11 cellular contexts compared by ENCODE assay signal in genomic region chr12:46357438-46358324, GRCh38. TPM values are rescaled to one million over a fixed set of nuclear protein-coding genes. Genes with fewer than 3 reads are reported as not detected.
DNase-seq lines count a peak whose midpoint lies in the region; TF ChIP-seq lines count a peak whose summit lies in the region.
"Had no signal": no experiment of that assay in that cellular context is flagged by ENCODE, and none has a peak within 500 bp of the region (broad histone marks: within the 10 kb centered on the region; RNA-seq: fewer than 3 reads in every experiment).

No MANE protein-coding gene starts in this region.

- no TSS peak for BruUV-seq in PC-9 (replicated peaks; lab: Mats Ljungman, UMichigan)

- H3K9me3 ChIP-seq in PC-9 (ENCODE audit: insufficient read depth, low read depth) = no peaks in the 10 kb centered on the region
- H3K9me3 ChIP-seq: BLaER1 had no signal

- H3K27me3 ChIP-seq in PC-9 (ENCODE audit: insufficient read depth, low read depth) = no peaks in the 10 kb centered on the region
- H3K27me3 ChIP-seq: BLaER1 had no signal

- H3K4me3 ChIP-seq in PC-9 = no peak overlapping the region
- H3K4me3 ChIP-seq: BLaER1 had no signal

- CTCF ChIA-PET in PC-9 (lab: Charles Lee) = no interaction called here

- peaks cover 36% of the 10 kb centered on the region for H3K36me3 ChIP-seq in PC-9 (ENCODE audit: low read depth)

- peak overlapping the region; percentile 10 for H3K27ac ChIP-seq in PC-9
- H3K27ac ChIP-seq: BLaER1 had no signal

- peaks cover 67% of the 10 kb centered on the region for H3F3A ChIP-seq in PC-9 (ENCODE audit: insufficient read depth, low read depth)

- H3K4me1 ChIP-seq in PC-9 (replicated peaks; ENCODE audit: insufficient read depth) = no peaks in the 10 kb centered on the region

- no peak for TF ChIP-seq CTCF in PC-9 (conservative IDR thresholded peaks at IDR 0.05)

- H3K4me2 ChIP-seq in PC-9 = no peak overlapping the region
- H3K4me2 ChIP-seq: BLaER1 had no signal

- POLR2A ChIA-PET in PC-9 (lab: Charles Lee; ENCODE audit: unreplicated experiment) = interaction anchor here (0.6 to 0.7 kb wide), 3 partner anchors 91 to 834 kb away, joined by 3 read pairs; no protein-coding TSS in a partner anchor

- H3K9me2 ChIP-seq in PC-9 (ENCODE audit: insufficient read depth) = no peaks in the 10 kb centered on the region

- intact Hi-C loops in PC-9 (cut with micrococcal nuclease; ENCODE audit: unreplicated experiment) = no loop called here

- DNase-seq in SIG-M5 treated with dmso at 0.1 percent for 504 hours (lab: John Stamatoyannopoulos, UW; ENCODE audit: unreplicated experiment) = peak; percentile 54
- no peak for DNase-seq in SIG-M5 (lab: John Stamatoyannopoulos, UW)
- DNase-seq in PC-9 = peak in 1 of 2 experiments; percentile 57
- DNase-seq in fibroblast of gingiva (ENCODE audit: low read depth) = peak; percentile 90
- peak; percentile 38 for DNase-seq in renal cortical epithelial cell (ENCODE audit: low read depth)
- DNase-seq in NCI-H2107 treated with DMSO at 0.1 percent for 48 hours (lab: John Stamatoyannopoulos, UW; ENCODE audit: unreplicated experiment) = no peak
- no peak for DNase-seq in SKM-1 (lab: John Stamatoyannopoulos, UW; ENCODE audit: unreplicated experiment)
- no peak for DNase-seq in LoVo (ENCODE audit: low spot score)
- DNase-seq: NCI-H2227 treated with DMSO at 0.1 percent for 48 hours; stimulated activated CD4-positive, alpha-beta T cell treated with anti-CD3 and anti-CD28 coated beads, Interleukin-1b, Interleukin-23, amount 100 ng/mL, for 48 hours had no signal

- no peak overlapping the region for H2AFZ ChIP-seq in PC-9

- H4K20me1 ChIP-seq in PC-9 (ENCODE audit: insufficient read depth) = peaks cover 46% of the 10 kb centered on the region

- H3K79me2 ChIP-seq in PC-9 (ENCODE audit: low read depth) = peaks cover under 1% of the 10 kb centered on the region; the same call in 1 of the 2 replicates

RNA-seq across cellular contexts. Expression of gene SLC38A2, which starts 14.9 kb away (rescaled TPM):
- total RNA-seq in PC-9 (2021) (193 and 322 TPM in 2 replicates), renal cortical epithelial cell (208 and 259 TPM in 2 replicates)

Comparison
In these comparisons a context has a peak if more than half of its experiments do, and no peak if none do; other contexts are left out.
1. DNase-seq: peak in SIG-M5 treated with dmso at 0.1 percent for 504 hours (single experiment), fibroblast of gingiva (single experiment) and renal cortical epithelial cell (single experiment); none in SIG-M5 (single experiment), NCI-H2107 treated with DMSO at 0.1 percent for 48 hours (single experiment), SKM-1 (single experiment) and LoVo (single experiment).